ENCODE assay signal across 9 cellular contexts in the genomic region with DNA sequence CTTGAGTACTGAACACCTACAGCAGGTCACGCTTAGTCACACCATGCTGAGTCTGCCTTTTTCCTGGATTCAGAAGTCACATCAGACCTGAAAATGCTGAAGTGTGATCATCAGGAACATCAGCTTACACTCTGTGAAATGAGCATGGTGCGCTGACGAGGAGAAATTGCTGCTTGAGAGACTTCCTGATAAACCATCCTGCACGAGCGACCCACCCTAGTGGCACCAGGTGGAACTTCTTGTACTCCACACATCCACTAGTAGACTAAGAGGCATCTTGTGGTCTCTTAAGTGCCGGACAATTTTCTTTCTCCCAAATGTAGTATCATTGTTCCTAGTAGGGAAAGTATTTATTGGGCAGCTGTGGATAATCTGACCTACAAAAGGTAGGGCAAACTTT. TPM values are rescaled to one million over a fixed set of nuclear protein-coding genes. Genes with fewer than 3 reads are reported as not detected.
DNase-seq lines count a peak whose midpoint lies in the region; ATAC-seq, FAIRE-seq and TF ChIP-seq lines count a peak whose summit lies in the region.
"Had no signal": no experiment of that assay in that cellular context is flagged by ENCODE, and none has a peak within 500 bp of the region (broad histone marks: within the 10 kb centered on the region; RNA-seq: fewer than 3 reads in every experiment).

No MANE protein-coding gene starts in this region.

- TF ChIP-seq CTCF in DND-41 (IDR thresholded peaks at IDR 0.05; ENCODE audit: borderline replicate concordance, extremely low read depth, low read length, poor library complexity, severe bottlenecking) (peak; percentile 53), HFFc6 (IDR thresholded peaks at IDR 0.05) (peak; percentile 63), GM20000 (IDR thresholded peaks at IDR 0.05; ENCODE audit: extremely low read depth, missing control alignments) (no peak)

- no peak overlapping the region for H3K9ac ChIP-seq in DND-41 (ENCODE audit: low read depth, low read length)

- ATAC-seq in DND-41 (ENCODE audit: insufficient read depth, low read depth), result peak; percentile 56; the same call in 1 of the 3 replicates

- H3K4me1 ChIP-seq in DND-41 (ENCODE audit: insufficient read depth, low read length), result no peaks in the 10 kb centered on the region

- H4K20me1 ChIP-seq in DND-41 (ENCODE audit: insufficient read depth, low read length), result no peaks in the 10 kb centered on the region

- H3K4me3 ChIP-seq in DND-41 (ENCODE audit: low read depth in 1 of 2, low read length in 2 of 2), result no peak overlapping the region

- H3K27me3 Mint-ChIP-seq in HFFc6 (ENCODE audit: insufficient read depth), result no peaks in the 10 kb centered on the region; the same call in 1 of the 2 replicates

- no peaks in the 10 kb centered on the region for H3K4me1 Mint-ChIP-seq in HFFc6 (ENCODE audit: low read depth)

- peaks cover 85% of the 10 kb centered on the region for H3K36me3 ChIP-seq in DND-41 (ENCODE audit: insufficient read depth, low read length)

- peaks cover 5% of the 10 kb centered on the region for H3K36me3 Mint-ChIP-seq in HFFc6 (ENCODE audit: low read depth)

- no peak overlapping the region for H3K4me3 Mint-ChIP-seq in HFFc6

- no peaks in the 10 kb centered on the region for H3K27me3 ChIP-seq in DND-41 (ENCODE audit: insufficient read depth, low read length, poor library complexity)

- DNase-seq in DND-41 (peak; percentile 13), HFFc6 (no peak), UCSD-AML1 (lab: John Stamatoyannopoulos, UW; ENCODE audit: unreplicated experiment) (peak; percentile 26), hypothalamus (lab: John Stamatoyannopoulos, UW) (no peak), GM20000 (ENCODE audit: low spot score) (no peak), NCI-H1105 (lab: John Stamatoyannopoulos, UW) (no peak), superior temporal gyrus (ENCODE audit: extremely low spot score) (no peak)
- DNase-seq: left cardiac atrium had no signal

- H3K79me2 ChIP-seq in DND-41 (ENCODE audit: insufficient read depth, low read length), result no peaks in the 10 kb centered on the region

- no peaks in the 10 kb centered on the region for H3K9me3 Mint-ChIP-seq in HFFc6

- no peak overlapping the region for H2AFZ ChIP-seq in DND-41 (ENCODE audit: low read depth, low read length)

- no peak overlapping the region for H3K27ac Mint-ChIP-seq in HFFc6

- H3K4me2 ChIP-seq in DND-41 (ENCODE audit: insufficient read depth, low read length), result no peak overlapping the region

- H3K27ac ChIP-seq in DND-41 (ENCODE audit: low read length), result no peak overlapping the region

- peak; percentile 100 for FAIRE-seq in islet of Langerhans (lab: Jason Lieb, UNC)

- H3K9me3 ChIP-seq in DND-41 (ENCODE audit: insufficient read depth, low read length, severe bottlenecking), result no peaks in the 10 kb centered on the region

RNA-seq across cellular contexts. Expression of a gene that starts 51.8 kb away (rescaled TPM):
- total RNA-seq in HFFc6 (2021; fragmentation: NEBNext Ultra II Directional; extraction: Animal tissue kit (Norgen Biotek cat#: 25700)), result not detected
- total RNA-seq: left cardiac atrium had no signal

Comparison
In these comparisons a context has a peak if more than half of its experiments do, and no peak if none do; other contexts are left out.
1. DNase-seq: peak in DND-41 (single experiment) and UCSD-AML1 (single experiment); none in HFFc6 (single experiment), hypothalamus (0 of 51), GM20000 (single experiment), NCI-H1105 (single experiment) and superior temporal gyrus (single experiment).